Comparison of ENCODE assay signal across 12 cellular contexts in the genomic region with DNA sequence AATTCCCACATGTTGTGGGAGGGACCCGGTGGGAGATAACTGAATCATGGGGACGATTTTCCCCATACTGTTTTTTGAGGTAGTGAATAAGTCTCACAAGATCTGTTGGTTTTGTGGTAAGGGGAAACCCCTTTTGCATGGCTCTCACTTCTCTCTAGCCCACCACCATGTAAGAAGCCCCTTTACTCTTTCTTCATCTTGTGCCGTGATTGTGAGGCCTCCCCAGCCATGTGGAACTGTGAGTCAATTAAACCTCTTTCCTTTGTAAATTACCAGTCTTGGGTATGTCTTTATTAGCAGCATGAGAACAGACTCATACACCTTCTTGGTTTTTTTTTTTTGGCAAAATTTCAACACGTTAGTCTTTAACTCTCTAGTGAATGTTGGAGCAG. TPM values are rescaled to one million over a fixed set of nuclear protein-coding genes. Genes with fewer than 3 reads are reported as not detected.
DNase-seq lines count a peak whose midpoint lies in the region; ATAC-seq lines count a peak whose summit lies in the region.
"Had no signal": no experiment of that assay in that cellular context is flagged by ENCODE, and none has a peak within 500 bp of the region (broad histone marks: within the 10 kb centered on the region; RNA-seq: fewer than 3 reads in every experiment).

No MANE protein-coding gene starts in this region.

- H3K9me3 Mint-ChIP-seq in IgD-negative memory B cell, result peaks cover 0 to 9% (median 0%) of the 10 kb centered on the region in 3 donors
- H3K9me3 Mint-ChIP-seq: activated CD4-positive, alpha-beta memory T cell treated with anti-CD3 and anti-CD28 coated beads for 36 hours had no signal

- H3K27me3 Mint-ChIP-seq in IgD-negative memory B cell, result no peaks in the 10 kb centered on the region
- H3K27me3 Mint-ChIP-seq: activated CD4-positive, alpha-beta memory T cell treated with anti-CD3 and anti-CD28 coated beads for 36 hours had no signal

- peak; percentile 72 for DNase-seq in renal cortical epithelial cell (ENCODE audit: low read depth)
- no peak for DNase-seq in stimulated activated CD8-positive, alpha-beta memory T cell treated with anti-CD3 and anti-CD28 coated beads, Interleukin-4, amount 100 ng/mL, for 48 hours
- no peak for DNase-seq in A172 (ENCODE audit: low spot score)
- DNase-seq: activated CD4-positive, alpha-beta memory T cell treated with anti-CD3 and anti-CD28 coated beads for 36 hours; cerebellar nuclear complex; mucosa of descending colon; NCI-H345 had no signal

- peak overlapping the region in 2 of 4 donors; percentile 36 to 84 for H3K4me3 Mint-ChIP-seq in IgD-negative memory B cell
- H3K4me3 Mint-ChIP-seq: activated CD4-positive, alpha-beta memory T cell treated with anti-CD3 and anti-CD28 coated beads for 36 hours had no signal

- H3K27ac Mint-ChIP-seq in IgD-negative memory B cell, result peak overlapping the region; percentile 9 to 90 (median 75)
- H3K27ac Mint-ChIP-seq: activated CD4-positive, alpha-beta memory T cell treated with anti-CD3 and anti-CD28 coated beads for 36 hours had no signal

- H3K4me1 Mint-ChIP-seq in IgD-negative memory B cell, result peaks cover 38 to 58% (median 41%) of the 10 kb centered on the region in 3 donors

- H3K36me3 Mint-ChIP-seq in IgD-negative memory B cell, result peaks cover 8% of the 10 kb centered on the region

- ATAC-seq in GM18907 (IDR thresholded peaks at IDR 0.05; ENCODE audit: unreplicated experiment) (peak; percentile 67), HG02588 (IDR thresholded peaks at IDR 0.05; ENCODE audit: unreplicated experiment) (peak; percentile 33), HG02840 (IDR thresholded peaks at IDR 0.05; ENCODE audit: low FRiP score, unreplicated experiment) (no peak), HG02970 (IDR thresholded peaks at IDR 0.05; ENCODE audit: low FRiP score, unreplicated experiment) (no peak)

RNA-seq across cellular contexts. Expression of a gene that starts 18.1 kb away (rescaled TPM):
- 43.4 TPM for polyA plus RNA-seq in IgD-negative memory B cell
- 66.0 and 88.5 TPM in 2 replicates for total RNA-seq in renal cortical epithelial cell
- 72.2 and 72.5 TPM in 2 replicates for total RNA-seq in A172 (2014; rRNA removed; shearing (Covaris generic))

RNA-seq across cellular contexts. Expression of a gene that starts 47.3 kb away (rescaled TPM):
- polyA plus RNA-seq in IgD-negative memory B cell, result 58.4 TPM
- total RNA-seq in renal cortical epithelial cell, result 27.4 and 35.0 TPM in 2 replicates
- total RNA-seq in A172 (2014; rRNA removed; shearing (Covaris generic)), result 23.4 and 25.9 TPM in 2 replicates

Comparison
In these comparisons a context has a peak if more than half of its experiments do, and no peak if none do; other contexts are left out.
1. ATAC-seq: peak in GM18907 (single experiment) and HG02588 (single experiment); none in HG02840 (single experiment) and HG02970 (single experiment).